Comparison of ENCODE assay signal across 1 cellular context in genomic region chr22:29907753-29908515, GRCh38.
TF ChIP-seq lines count a peak whose summit lies in the region.

No MANE protein-coding gene starts in this region.

TF ChIP-seq in K562, 482 proteins besides CTCF, POLR2A, EP300 and RAD21 (continued from another document):
- TF ChIP-seq ZBTB33 (CRISPR knock-in tag; IDR thresholded peaks at IDR 0.05) = no peak
- TF ChIP-seq ZNF699 (CRISPR knock-in tag; IDR thresholded peaks at IDR 0.05; ENCODE audit: insufficient replicate concordance) = no peak
- TF ChIP-seq DPF2 (IDR thresholded peaks at IDR 0.05) = peak; percentile 93
- TF ChIP-seq ATF3 (IDR thresholded peaks at IDR 0.05) = peak; percentile 94
- peak; percentile 70; the same call in 1 of the 2 replicates for TF ChIP-seq ATF3 (CRISPR knock-in tag; conservative IDR thresholded peaks at IDR 0.05)
- TF ChIP-seq LEF1 (IDR thresholded peaks at IDR 0.05) = peak; percentile 66; the same call in 1 of the 2 replicates
- TF ChIP-seq ZEB2 (IDR thresholded peaks at IDR 0.05) = peak; percentile 68; the same call in 1 of the 2 replicates
- peak; percentile 62 for TF ChIP-seq TEAD4 (IDR thresholded peaks at IDR 0.05; ENCODE audit: low read length)
- no peak for TF ChIP-seq TEAD4 (CRISPR knock-in tag; IDR thresholded peaks at IDR 0.05; ENCODE audit: borderline replicate concordance)
- TF ChIP-seq ZBTB5 (IDR thresholded peaks at IDR 0.05) = peak; percentile 95
- TF ChIP-seq EWSR1 (IDR thresholded peaks at IDR 0.05; ENCODE audit: borderline replicate concordance, low read depth, partially characterized antibody) = no peak
- TF ChIP-seq NFE2 (IDR thresholded peaks at IDR 0.05; ENCODE audit: low read depth) = peak; percentile 52; the same call in 1 of the 2 replicates
- no peak for TF ChIP-seq SIN3A (IDR thresholded peaks at IDR 0.05; ENCODE audit: borderline replicate concordance in 2 of 2, control insufficient read depth in 1 of 2, low read depth in 2 of 2, low read length in 2 of 2)
- no peak for TF ChIP-seq ZC3H11A (IDR thresholded peaks at IDR 0.05; ENCODE audit: low read depth, low read length)
- peak; percentile 97 for TF ChIP-seq PKNOX1 (IDR thresholded peaks at IDR 0.05)
- no peak for TF ChIP-seq HBP1 (CRISPR knock-in tag; IDR thresholded peaks at IDR 0.05)
- TF ChIP-seq ZFP91 (CRISPR knock-in tag; IDR thresholded peaks at IDR 0.05) = no peak
- no peak for TF ChIP-seq EZH2 (IDR thresholded peaks at IDR 0.05; ENCODE audit: borderline replicate concordance, low read depth, low read length)
- TF ChIP-seq KHSRP (IDR thresholded peaks at IDR 0.05) = no peak
